1 cellular context compared by ENCODE assay signal in genomic region chr4:2429945-2430757, GRCh38.
TF ChIP-seq lines count a peak whose summit lies in the region.

No MANE protein-coding gene starts in this region.

TF ChIP-seq in H1, 55 proteins besides CTCF, POLR2A, EP300 and RAD21:
- peak; percentile 49; the same call in 1 of the 2 replicates for TF ChIP-seq CEBPB (IDR thresholded peaks at IDR 0.05; ENCODE audit: low read depth, low read length)
